In the genomic region with DNA sequence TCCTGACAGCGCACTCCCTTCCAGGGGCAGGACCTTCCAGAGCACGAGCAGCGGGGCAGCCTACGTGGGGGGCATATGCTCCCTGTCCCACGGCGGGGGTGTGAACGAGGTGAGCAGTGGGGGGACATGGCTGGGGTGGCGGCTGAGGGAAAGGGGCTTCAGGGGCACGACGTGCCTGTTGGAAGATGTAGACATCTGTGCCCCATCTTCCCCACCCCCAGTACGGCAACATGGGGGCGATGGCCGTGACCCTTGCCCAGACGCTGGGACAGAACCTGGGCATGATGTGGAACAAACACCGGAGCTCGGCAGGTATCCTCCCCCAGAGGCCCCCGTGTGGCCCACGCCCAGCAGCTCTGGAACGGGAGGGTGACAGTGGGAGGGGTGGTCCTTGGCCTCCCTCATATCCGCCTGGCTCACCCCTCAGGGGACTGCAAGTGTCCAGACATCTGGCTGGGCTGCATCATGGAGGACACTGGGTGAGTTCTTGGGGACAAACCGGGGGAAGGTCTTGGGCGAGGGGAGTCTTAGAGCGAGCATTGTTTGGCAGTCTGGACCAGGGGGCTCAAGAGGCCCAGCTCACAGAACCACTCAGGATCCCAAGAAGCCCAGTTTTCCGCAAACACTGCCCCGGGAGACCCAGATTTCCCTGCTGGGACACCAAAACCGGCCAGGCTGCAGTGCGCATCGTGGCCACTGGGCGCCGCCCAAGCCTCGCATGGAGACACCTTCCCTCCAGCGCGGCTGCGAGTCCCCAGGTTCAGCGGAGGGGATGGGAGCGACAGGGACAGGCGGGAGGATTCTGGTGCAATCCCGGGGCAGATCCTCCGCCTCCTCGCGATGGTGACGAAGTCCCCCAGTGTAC, we compare ENCODE assay signal across 8 cellular contexts. TPM values are rescaled to one million over a fixed set of nuclear protein-coding genes. Genes with fewer than 3 reads are reported as not detected.
DNase-seq lines count a peak whose midpoint lies in the region; ATAC-seq and TF ChIP-seq lines count a peak whose summit lies in the region.

No MANE protein-coding gene starts in this region.

- H3K4me1 Mint-ChIP-seq in activated CD8-positive, alpha-beta T cell treated with anti-CD3 and anti-CD28 coated beads for 36 hours (ENCODE audit: low read depth): peaks cover 5% of the 10 kb centered on the region

- CTCF ChIA-PET in activated CD8-positive, alpha-beta T cell treated with anti-CD3 and anti-CD28 coated beads for 36 hours (lab: Charles Lee): interaction anchor here (0.9 to 13.0 kb wide), 18 partner anchors 11 to 248 kb away, joined by 3 to 205 read pairs (median 4); a partner anchor contains a TSS

- POLR2A ChIA-PET in activated CD8-positive, alpha-beta T cell treated with anti-CD3 and anti-CD28 coated beads for 36 hours (lab: Charles Lee): interaction anchor here (1.0 to 1.9 kb wide), 4 partner anchors 11 to 125 kb away, joined by 3 to 7 read pairs (median 3); a partner anchor contains a TSS

- H3K4me3 Mint-ChIP-seq in activated CD8-positive, alpha-beta T cell treated with anti-CD3 and anti-CD28 coated beads for 36 hours: peak overlapping the region; percentile 79

- DNase-seq in GM04504 (ENCODE audit: low read depth) (peak; percentile 40), HS-5 (ENCODE audit: low read depth) (peak; percentile 38), NCI-H82 treated with DMSO at 0.1 percent for 48 hours (lab: John Stamatoyannopoulos, UW; ENCODE audit: unreplicated experiment) (peak; percentile 40), medulla oblongata (ENCODE audit: extremely low spot score) (peak; percentile 79)
- DNase-seq in activated CD8-positive, alpha-beta T cell treated with anti-CD3 and anti-CD28 coated beads for 36 hours: peak; percentile 94
- DNase-seq in effector CD4-positive, alpha-beta T cell: peak; percentile 88
- DNase-seq in stimulated activated CD4-positive, alpha-beta T cell treated with anti-CD3 and anti-CD28 coated beads, TNF-alpha, amount 100 ng/mL, for 4 hours (ENCODE audit: low read depth in 3 of 3): peak; percentile 74 to 82 (median 78)

- no peaks in the 10 kb centered on the region for H3K9me3 Mint-ChIP-seq in activated CD8-positive, alpha-beta T cell treated with anti-CD3 and anti-CD28 coated beads for 36 hours

- H3K27ac Mint-ChIP-seq in activated CD8-positive, alpha-beta T cell treated with anti-CD3 and anti-CD28 coated beads for 36 hours: no peak overlapping the region

- ATAC-seq in activated CD8-positive, alpha-beta T cell treated with anti-CD3 and anti-CD28 coated beads for 36 hours: peak; percentile 41
- ATAC-seq in GM21526 (IDR thresholded peaks at IDR 0.05; ENCODE audit: low FRiP score, unreplicated experiment): no peak

- intact Hi-C loops in activated CD8-positive, alpha-beta T cell treated with anti-CD3 and anti-CD28 coated beads for 36 hours (cut with micrococcal nuclease): loop anchor here (2.0 kb wide), 1 partner anchor 92 kb away; no protein-coding TSS in a partner anchor

- no peaks in the 10 kb centered on the region for H3K36me3 Mint-ChIP-seq in activated CD8-positive, alpha-beta T cell treated with anti-CD3 and anti-CD28 coated beads for 36 hours (ENCODE audit: low read depth)

- H3K27me3 Mint-ChIP-seq in activated CD8-positive, alpha-beta T cell treated with anti-CD3 and anti-CD28 coated beads for 36 hours: peaks cover 5% of the 10 kb centered on the region

- peak; percentile 99 for TF ChIP-seq CTCF in activated CD8-positive, alpha-beta T cell treated with anti-CD3 and anti-CD28 coated beads for 36 hours (IDR thresholded peaks at IDR 0.05)

RNA-seq across cellular contexts. Expression of a gene that starts 15.7 kb away (rescaled TPM):
- total RNA-seq in activated CD8-positive, alpha-beta T cell treated with anti-CD3 and anti-CD28 coated beads for 36 hours: under 1 TPM; 0.07 to 0.27 TPM

RNA-seq across cellular contexts. Expression of a gene that starts 55.6 kb away (rescaled TPM):
- 1 to 10 TPM; 5.6 TPM for total RNA-seq in activated CD8-positive, alpha-beta T cell treated with anti-CD3 and anti-CD28 coated beads for 36 hours

Comparison
In these comparisons a context has a peak if more than half of its experiments do, and no peak if none do; other contexts are left out.
1. DNase-seq: peak in every context shown above with its lines; median percentile 94 in activated CD8-positive, alpha-beta T cell treated with anti-CD3 and anti-CD28 coated beads for 36 hours; 88 in effector CD4-positive, alpha-beta T cell; 79 in medulla oblongata; 78 in stimulated activated CD4-positive, alpha-beta T cell treated with anti-CD3 and anti-CD28 coated beads, TNF-alpha, amount 100 ng/mL, for 4 hours; 40 in GM04504; 40 in NCI-H82 treated with DMSO at 0.1 percent for 48 hours; 38 in HS-5.